8 cellular contexts compared by ENCODE assay signal in the genomic region with DNA sequence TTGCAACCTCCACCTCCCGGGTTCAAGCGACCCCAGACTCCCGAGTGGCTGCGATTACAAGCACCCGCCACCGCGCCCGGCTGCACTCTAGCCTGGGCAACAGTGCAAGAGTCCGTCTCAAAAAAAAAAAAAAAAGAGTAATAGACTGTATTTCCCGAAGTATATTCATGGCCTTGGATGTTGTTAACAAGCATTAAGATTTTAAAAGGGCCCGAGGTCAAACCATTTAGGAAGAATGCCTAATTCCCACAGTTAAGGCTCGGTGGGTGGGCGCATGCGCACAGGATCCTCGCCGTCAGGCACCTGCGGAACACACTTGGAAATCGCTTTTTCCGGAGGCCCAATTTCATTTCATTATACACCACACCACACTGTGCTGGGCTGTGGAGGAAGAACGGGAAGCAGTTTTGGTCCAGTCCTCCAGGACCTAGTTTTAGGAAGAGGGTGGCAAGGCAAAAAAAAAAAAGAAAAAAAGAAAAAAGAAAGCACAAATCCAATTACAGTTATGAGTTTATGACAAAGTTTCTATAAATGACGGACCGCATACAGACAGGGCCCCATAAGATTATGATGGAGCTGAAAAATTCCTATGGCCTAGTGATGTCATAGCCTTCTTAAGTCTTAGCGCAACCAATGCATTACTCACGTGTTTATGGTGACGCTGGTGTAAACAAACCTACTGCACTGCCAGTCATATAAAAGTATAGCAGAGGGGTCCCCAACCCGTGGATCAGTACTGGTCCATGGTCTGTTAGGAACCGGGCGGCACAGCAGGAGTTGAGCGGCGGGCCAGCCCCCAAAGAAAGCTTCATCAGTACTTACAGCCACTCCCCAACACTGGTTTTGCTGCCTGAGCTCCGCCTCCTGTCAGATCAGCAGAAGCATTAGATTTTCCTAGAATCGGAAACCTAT. TPM values are rescaled to one million over a fixed set of nuclear protein-coding genes. Genes with fewer than 3 reads are reported as not detected.
DNase-seq lines count a peak whose midpoint lies in the region; ATAC-seq, FAIRE-seq and TF ChIP-seq lines count a peak whose summit lies in the region.

No MANE protein-coding gene starts in this region.

- H4K20me1 ChIP-seq in SK-N-SH (ENCODE audit: insufficient read depth): no peaks in the 10 kb centered on the region

- no peak for TF ChIP-seq EP300 in SK-N-SH (IDR thresholded peaks at IDR 0.05; ENCODE audit: borderline replicate concordance in 1 of 2, low read depth in 1 of 2, low read length in 1 of 2)

- no peaks in the 10 kb centered on the region for H3K9me3 Mint-ChIP-seq in central memory CD8-positive, alpha-beta T cell
- H3K9me3 Mint-ChIP-seq in stimulated activated memory B cell treated with anti-CD40 and anti-IgM and Interleukin-4, amounts not matched to agents 10 μg/mL and 1 μg/mL and 100 μg/mL, for 72 hours: no peaks in the 10 kb centered on the region

- no peaks in the 10 kb centered on the region for H3K9me2 ChIP-seq in SK-N-SH

- H3K27me3 Mint-ChIP-seq in central memory CD8-positive, alpha-beta T cell: peaks cover 9% of the 10 kb centered on the region
- no peaks in the 10 kb centered on the region for H3K27me3 Mint-ChIP-seq in stimulated activated memory B cell treated with anti-CD40 and anti-IgM and Interleukin-4, amounts not matched to agents 10 μg/mL and 1 μg/mL and 100 μg/mL, for 72 hours

- H3K4me1 ChIP-seq in A673 (ENCODE audit: insufficient read depth, low read length, poor library complexity, severe bottlenecking): peaks cover 26% of the 10 kb centered on the region
- peaks cover 0 to 5% of the 10 kb centered on the region in 2 experiments; a peak in 2 of 4 replicates for H3K4me1 ChIP-seq in SK-N-SH (ENCODE audit: control insufficient read depth in 1 of 2, insufficient read depth in 2 of 2, low read depth in 1 of 2, low read length in 1 of 2)
- H3K4me1 ChIP-seq in left lung: peaks cover 4 to 9% of the 10 kb centered on the region in 2 donors

- H3F3A ChIP-seq in SK-N-SH (replicated peaks; ENCODE audit: insufficient read depth): no peaks in the 10 kb centered on the region

- TF ChIP-seq CTCF in A673 (conservative IDR thresholded peaks at IDR 0.05; ENCODE audit: low read depth, low read length) (no peak), SK-N-SH (IDR thresholded peaks at IDR 0.05) (no peak), left lung (IDR thresholded peaks at IDR 0.05) (no peak)

- no peak overlapping the region for H3K9ac ChIP-seq in SK-N-SH

- POLR2A ChIA-PET in A673 (lab: Charles Lee; ENCODE audit: low non-redundant PET): no interaction called here
- POLR2A ChIA-PET in SK-N-SH (lab: Yijun Ruan, JAX): no interaction called here

- H3K36me3 Mint-ChIP-seq in central memory CD8-positive, alpha-beta T cell (ENCODE audit: insufficient read depth): peaks cover 5% of the 10 kb centered on the region
- H3K36me3 Mint-ChIP-seq in stimulated activated memory B cell treated with anti-CD40 and anti-IgM and Interleukin-4, amounts not matched to agents 10 μg/mL and 1 μg/mL and 100 μg/mL, for 72 hours: no peaks in the 10 kb centered on the region

- peak overlapping the region; percentile 40 for H3K27ac Mint-ChIP-seq in central memory CD8-positive, alpha-beta T cell (ENCODE audit: low read depth)
- H3K27ac Mint-ChIP-seq in stimulated activated memory B cell treated with anti-CD40 and anti-IgM and Interleukin-4, amounts not matched to agents 10 μg/mL and 1 μg/mL and 100 μg/mL, for 72 hours: peak overlapping the region; percentile 64

- H3K4me3 ChIP-seq in A673 (ENCODE audit: low read depth, low read length, poor library complexity, severe bottlenecking): peak overlapping the region; percentile 48
- H3K4me3 ChIP-seq in SK-N-SH (ENCODE audit: low read depth in 2 of 2, low read length in 1 of 2): peak overlapping the region; percentile 45 to 53
- H3K4me3 ChIP-seq in left lung: peak overlapping the region; percentile 19 to 40

- no peaks in the 10 kb centered on the region for H3K27me3 ChIP-seq in A673 (replicated peaks; ENCODE audit: insufficient read depth, low read depth, low read length, poor library complexity)
- no peaks in the 10 kb centered on the region for H3K27me3 ChIP-seq in SK-N-SH (ENCODE audit: insufficient read depth)
- H3K27me3 ChIP-seq in left lung: no peaks in the 10 kb centered on the region

- no peak for TF ChIP-seq RAD21 in SK-N-SH (IDR thresholded peaks at IDR 0.05; ENCODE audit: low read length)

- WGBS in SK-N-SH (ENCODE audit: low lambda C conversion rate): 17% methylated on average over 30 of the region's 32 CpGs

- peak; percentile 43 for ATAC-seq in central memory CD8-positive, alpha-beta T cell (replicated peaks; ENCODE audit: extremely low read depth, poor library complexity, severe bottlenecking)
- ATAC-seq in left lung (peak; percentile 77), GM21786 (IDR thresholded peaks at IDR 0.05; ENCODE audit: unreplicated experiment) (no peak)
- ATAC-seq in stimulated activated memory B cell treated with anti-CD40 and anti-IgM and Interleukin-4, amounts not matched to agents 10 μg/mL and 1 μg/mL and 100 μg/mL, for 72 hours: peak; percentile 62

- FAIRE-seq in GM12892 (lab: Jason Lieb, UNC): peak; percentile 90

- H3K4me1 Mint-ChIP-seq in central memory CD8-positive, alpha-beta T cell: peaks cover 5% of the 10 kb centered on the region
- H3K4me1 Mint-ChIP-seq in stimulated activated memory B cell treated with anti-CD40 and anti-IgM and Interleukin-4, amounts not matched to agents 10 μg/mL and 1 μg/mL and 100 μg/mL, for 72 hours: peaks cover 15% of the 10 kb centered on the region

- H3K4me2 ChIP-seq in SK-N-SH: peak overlapping the region; percentile 74

- H3K36me3 ChIP-seq in A673 (ENCODE audit: insufficient read depth, low read length, poor library complexity, severe bottlenecking): no peaks in the 10 kb centered on the region
- no peaks in the 10 kb centered on the region for H3K36me3 ChIP-seq in SK-N-SH (replicated peaks in 1 of 2; ENCODE audit: control insufficient read depth in 1 of 2, insufficient read depth in 2 of 2, low read length in 1 of 2)
- H3K36me3 ChIP-seq in left lung: no peaks in the 10 kb centered on the region

- H2AFZ ChIP-seq in SK-N-SH (ENCODE audit: low read depth): peak overlapping the region; percentile 74; the same call in 1 of the 2 replicates

- H3K79me2 ChIP-seq in SK-N-SH (ENCODE audit: insufficient read depth): no peaks in the 10 kb centered on the region

- H3K9me3 ChIP-seq in A673 (ENCODE audit: low read depth, low read length, poor library complexity, severe bottlenecking): no peaks in the 10 kb centered on the region
- no peaks in the 10 kb centered on the region for H3K9me3 ChIP-seq in SK-N-SH
- no peaks in the 10 kb centered on the region for H3K9me3 ChIP-seq in left lung

- no peak overlapping the region for H3K27ac ChIP-seq in A673 (ENCODE audit: low read depth, low read length, poor library complexity, severe bottlenecking)
- no peak overlapping the region for H3K27ac ChIP-seq in SK-N-SH (ENCODE audit: low read depth in 2 of 2, low read length in 1 of 2)
- H3K27ac ChIP-seq in left lung: no peak overlapping the region

- TF ChIP-seq POLR2A in GM12892 (IDR thresholded peaks at IDR 0.05; ENCODE audit: low read depth, low read length): no peak

- intact Hi-C loops in A673 (cut with micrococcal nuclease; ENCODE audit: unreplicated experiment) (no loop called here), left lung (cut with DNase I) (no loop called here)

- peak; percentile 58 for DNase-seq in A673 (ENCODE audit: low spot score)
- DNase-seq in GM12892 (ENCODE audit: insufficient read length): peak; percentile 48
- DNase-seq in SK-N-SH: peak; percentile 78
- DNase-seq in central memory CD8-positive, alpha-beta T cell (ENCODE audit: low spot score in 2 of 2): no peak
- DNase-seq in left lung: peak in 1 of 2 donors; percentile 85
- no peak for DNase-seq in middle frontal gyrus (ENCODE audit: extremely low spot score, low spot score)

- CTCF ChIA-PET in A673 (lab: Charles Lee): no interaction called here
- CTCF ChIA-PET in SK-N-SH (lab: Yijun Ruan, JAX): interaction anchor here (1.0 to 3.0 kb wide), 3 partner anchors 25 to 38 kb away, joined by 3 to 14 read pairs (median 8); no protein-coding TSS in a partner anchor

- peak overlapping the region; percentile 74 for H3K4me3 Mint-ChIP-seq in central memory CD8-positive, alpha-beta T cell
- peak overlapping the region; percentile 88 for H3K4me3 Mint-ChIP-seq in stimulated activated memory B cell treated with anti-CD40 and anti-IgM and Interleukin-4, amounts not matched to agents 10 μg/mL and 1 μg/mL and 100 μg/mL, for 72 hours

- no TSS peak for BruUV-seq in A673 (replicated peaks; lab: Mats Ljungman, UMichigan)

TF ChIP-seq in SK-N-SH, 30 proteins besides CTCF, POLR2A, EP300 and RAD21:
- TF ChIP-seq MXI1 (IDR thresholded peaks at IDR 0.05; ENCODE audit: low read depth, low read length) (0 out of 2 replicates have a peak, but pooled peaks have one; percentile 13), NRF1 (IDR thresholded peaks at IDR 0.05; ENCODE audit: low read depth, low read length) (peak; percentile 74)
- TF ChIP-seq, protein P1, sequence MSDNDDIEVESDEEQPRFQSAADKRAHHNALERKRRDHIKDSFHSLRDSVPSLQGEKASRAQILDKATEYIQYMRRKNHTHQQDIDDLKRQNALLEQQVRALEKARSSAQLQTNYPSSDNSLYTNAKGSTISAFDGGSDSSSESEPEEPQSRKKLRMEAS (IDR thresholded peaks at IDR 0.05; ENCODE audit: low read depth): no peak
- TF ChIP-seq, protein P2, sequence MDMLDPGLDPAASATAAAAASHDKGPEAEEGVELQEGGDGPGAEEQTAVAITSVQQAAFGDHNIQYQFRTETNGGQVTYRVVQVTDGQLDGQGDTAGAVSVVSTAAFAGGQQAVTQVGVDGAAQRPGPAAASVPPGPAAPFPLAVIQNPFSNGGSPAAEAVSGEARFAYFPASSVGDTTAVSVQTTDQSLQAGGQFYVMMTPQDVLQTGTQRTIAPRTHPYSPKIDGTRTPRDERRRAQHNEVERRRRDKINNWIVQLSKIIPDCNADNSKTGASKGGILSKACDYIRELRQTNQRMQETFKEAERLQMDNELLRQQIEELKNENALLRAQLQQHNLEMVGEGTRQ (IDR thresholded peaks at IDR 0.05; ENCODE audit: borderline replicate concordance, low read depth, low read length): no peak

RNA-seq across cellular contexts. Expression of a gene that starts 38.2 kb away (rescaled TPM):
- total RNA-seq in A673 (2021) (638 and 640 TPM in 2 replicates), left lung (100 to 1,000 TPM; 444 to 608 TPM)
- polyA plus RNA-seq in GM12892 (2012; ENCODE audit: missing spikeins): 266 TPM
- 315 and 370 TPM in 2 replicates for polyA plus RNA-seq in SK-N-SH (2012; rRNA removed)
- polyA plus RNA-seq in SK-N-SH (2012; cell fraction: cytosol; rRNA removed): 299 and 383 TPM in 2 replicates
- polyA plus RNA-seq in SK-N-SH (2012; cell fraction: nucleus; rRNA removed): 85.2 and 129 TPM in 2 replicates

Comparison
In these comparisons a context has a peak if more than half of its experiments do, and no peak if none do; other contexts are left out.
1. DNase-seq: peak in A673 (single experiment), GM12892 (single experiment) and SK-N-SH (single experiment); none in central memory CD8-positive, alpha-beta T cell (0 of 2) and middle frontal gyrus (single experiment).
2. Peak in every context shown above with its lines, with median percentiles within 50 percentile points of each other: H3K4me3 ChIP-seq.